In the genomic region with DNA sequence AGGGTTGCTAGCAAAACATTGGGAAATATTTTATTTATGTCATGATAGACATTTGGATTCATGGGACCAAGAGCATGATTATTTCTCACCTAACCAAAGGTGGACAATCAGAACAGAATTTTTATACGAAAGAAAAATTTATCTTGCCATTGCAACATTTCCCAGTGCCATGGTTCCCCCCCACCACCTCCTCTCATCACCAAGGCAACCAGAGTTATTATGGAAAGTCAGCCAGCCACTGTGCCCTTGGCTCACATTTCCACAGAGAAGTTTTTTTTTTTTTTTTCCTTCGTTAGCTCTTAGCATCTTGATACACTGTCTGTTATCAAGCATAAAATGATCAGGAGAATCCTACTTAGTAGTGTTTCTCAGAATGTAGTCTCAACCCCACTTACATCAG, we compare ENCODE assay signal across 29 cellular contexts.
"Had no signal": no experiment of that assay in that cellular context is flagged by ENCODE, and none has a peak within 500 bp of the region (broad histone marks: within the 10 kb centered on the region; RNA-seq: fewer than 3 reads in every experiment).

No MANE protein-coding gene starts in this region.

- H3K36me3 ChIP-seq: adrenal gland, ascending aorta, esophagus muscularis mucosa, pancreas, prostate gland, right atrium auricular region, transverse colon had no signal

- H3K9me3 Mint-ChIP-seq: activated naive CD8-positive, alpha-beta T cell treated with anti-CD3 and anti-CD28 coated beads for 36 hours; nephron progenitor cell; T-helper 1 cell treated with Interleukin-12 subunit alpha and Interleukin-12 subunit beta and Interleukin-4 antibody, amounts not matched to agents 30 μg/mL and 1 μg/mL, for 36 hours had no signal

- H3K27ac ChIP-seq: adrenal gland, ascending aorta, esophagus muscularis mucosa, pancreas, prostate gland, right atrium auricular region, transverse colon, VCaP had no signal

- H3K27me3 Mint-ChIP-seq: activated naive CD8-positive, alpha-beta T cell treated with anti-CD3 and anti-CD28 coated beads for 36 hours; naive B cell had no signal

- H3K4me1 Mint-ChIP-seq: activated naive CD8-positive, alpha-beta T cell treated with anti-CD3 and anti-CD28 coated beads for 36 hours; mesothelial cell of epicardium; naive B cell; nephron progenitor cell had no signal

- DNase-seq: activated CD4-positive, alpha-beta T cell treated with anti-CD3 and anti-CD28 coated beads for 4 hours; activated CD4-positive, alpha-beta T cell treated with anti-CD3 and anti-CD28 coated beads, Interleukin-2, amount 50 U/mL, for 48 hours; activated CD8-positive, alpha-beta memory T cell treated with anti-CD3 and anti-CD28 coated beads for 24 hours; activated effector memory CD4-positive, alpha-beta T cell treated with anti-CD3 and anti-CD28 coated beads, Interleukin-2, amount 50 U/mL, for 16 hours; activated naive CD4-positive, alpha-beta T cell treated with anti-CD3 and anti-CD28 coated beads for 36 hours; activated naive CD8-positive, alpha-beta T cell treated with anti-CD3 and anti-CD28 coated beads for 36 hours; central memory CD4-positive, alpha-beta T cell; dermis blood vessel endothelial cell; effector CD4-positive, alpha-beta T cell; left cardiac atrium; mammary epithelial cell; naive B cell; nephron progenitor cell; pancreas; stimulated activated CD4-positive, alpha-beta T cell treated with anti-CD3 and anti-CD28 coated beads, Interleukin-15, amount 100 ng/mL, for 24 hours; stimulated activated CD4-positive, alpha-beta T cell treated with anti-CD3 and anti-CD28 coated beads, Interleukin-2, amount 100 ng/mL, for 24 hours; stimulated activated naive CD4-positive, alpha-beta T cell; SW 1271; T-helper 9 cell; transverse colon had no signal

- ATAC-seq: left cardiac atrium, pancreas had no signal

- H3K36me3 Mint-ChIP-seq: activated naive CD8-positive, alpha-beta T cell treated with anti-CD3 and anti-CD28 coated beads for 36 hours; mesothelial cell of epicardium; naive B cell had no signal

- H3K4me1 ChIP-seq: adrenal gland, pancreas, prostate gland, right atrium auricular region, transverse colon had no signal

- H3K9me3 ChIP-seq: adrenal gland, ascending aorta, esophagus muscularis mucosa, pancreas, prostate gland, right atrium auricular region, transverse colon had no signal

- H3K4me3 Mint-ChIP-seq: activated naive CD4-positive, alpha-beta T cell treated with anti-CD3 and anti-CD28 coated beads for 36 hours; activated naive CD8-positive, alpha-beta T cell treated with anti-CD3 and anti-CD28 coated beads for 36 hours; mesothelial cell of epicardium; naive B cell; nephron progenitor cell; T-helper 1 cell treated with Interleukin-12 subunit alpha and Interleukin-12 subunit beta and Interleukin-4 antibody, amounts not matched to agents 30 μg/mL and 1 μg/mL, for 36 hours had no signal

- H3K27me3 ChIP-seq: ascending aorta, esophagus muscularis mucosa, pancreas, right atrium auricular region, transverse colon had no signal

- H3K4me3 ChIP-seq: adrenal gland, ascending aorta, esophagus muscularis mucosa, pancreas, prostate gland, right atrium auricular region, smooth muscle cell, transverse colon had no signal

- H3K27ac Mint-ChIP-seq: activated naive CD4-positive, alpha-beta T cell treated with anti-CD3 and anti-CD28 coated beads for 36 hours; activated naive CD8-positive, alpha-beta T cell treated with anti-CD3 and anti-CD28 coated beads for 36 hours; mesothelial cell of epicardium; naive B cell; nephron progenitor cell; T-helper 1 cell treated with Interleukin-12 subunit alpha and Interleukin-12 subunit beta and Interleukin-4 antibody, amounts not matched to agents 30 μg/mL and 1 μg/mL, for 36 hours had no signal
